1 cellular context compared by ENCODE assay signal in the genomic region with DNA sequence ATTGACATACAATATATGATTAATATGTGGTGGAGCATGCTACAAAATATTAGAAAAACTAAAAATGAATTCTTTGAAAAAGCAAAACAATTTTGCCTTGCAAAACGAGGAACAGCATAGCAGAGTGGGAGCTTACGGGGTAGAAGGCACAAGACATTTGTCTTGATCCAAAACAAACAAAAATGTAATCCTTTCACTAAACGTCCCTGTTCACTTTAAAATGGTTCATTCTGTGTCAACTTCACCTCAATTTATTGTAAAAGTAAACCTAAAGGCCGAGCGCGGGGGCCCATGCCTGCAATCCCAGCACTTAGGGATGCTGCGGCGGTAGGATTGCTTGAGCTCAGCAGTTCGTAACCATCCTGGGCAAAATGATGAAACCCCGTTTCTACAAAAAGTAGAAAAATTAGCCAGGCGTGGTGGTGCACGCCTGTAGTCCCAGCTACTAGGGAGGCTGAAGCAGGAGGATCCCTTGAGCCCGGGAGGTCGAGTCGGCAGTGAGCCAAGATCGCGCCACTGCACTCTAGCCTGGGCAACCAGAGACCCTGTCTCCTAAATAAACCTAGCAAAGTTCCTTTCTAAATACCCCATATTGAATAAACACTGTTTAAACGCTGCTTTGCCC.
TF ChIP-seq lines count a peak whose summit lies in the region.

No MANE protein-coding gene starts in this region.

TF ChIP-seq in GM23338, 12 proteins besides CTCF, POLR2A, EP300 and RAD21 (continued from another document):
- TF ChIP-seq, protein P1, sequence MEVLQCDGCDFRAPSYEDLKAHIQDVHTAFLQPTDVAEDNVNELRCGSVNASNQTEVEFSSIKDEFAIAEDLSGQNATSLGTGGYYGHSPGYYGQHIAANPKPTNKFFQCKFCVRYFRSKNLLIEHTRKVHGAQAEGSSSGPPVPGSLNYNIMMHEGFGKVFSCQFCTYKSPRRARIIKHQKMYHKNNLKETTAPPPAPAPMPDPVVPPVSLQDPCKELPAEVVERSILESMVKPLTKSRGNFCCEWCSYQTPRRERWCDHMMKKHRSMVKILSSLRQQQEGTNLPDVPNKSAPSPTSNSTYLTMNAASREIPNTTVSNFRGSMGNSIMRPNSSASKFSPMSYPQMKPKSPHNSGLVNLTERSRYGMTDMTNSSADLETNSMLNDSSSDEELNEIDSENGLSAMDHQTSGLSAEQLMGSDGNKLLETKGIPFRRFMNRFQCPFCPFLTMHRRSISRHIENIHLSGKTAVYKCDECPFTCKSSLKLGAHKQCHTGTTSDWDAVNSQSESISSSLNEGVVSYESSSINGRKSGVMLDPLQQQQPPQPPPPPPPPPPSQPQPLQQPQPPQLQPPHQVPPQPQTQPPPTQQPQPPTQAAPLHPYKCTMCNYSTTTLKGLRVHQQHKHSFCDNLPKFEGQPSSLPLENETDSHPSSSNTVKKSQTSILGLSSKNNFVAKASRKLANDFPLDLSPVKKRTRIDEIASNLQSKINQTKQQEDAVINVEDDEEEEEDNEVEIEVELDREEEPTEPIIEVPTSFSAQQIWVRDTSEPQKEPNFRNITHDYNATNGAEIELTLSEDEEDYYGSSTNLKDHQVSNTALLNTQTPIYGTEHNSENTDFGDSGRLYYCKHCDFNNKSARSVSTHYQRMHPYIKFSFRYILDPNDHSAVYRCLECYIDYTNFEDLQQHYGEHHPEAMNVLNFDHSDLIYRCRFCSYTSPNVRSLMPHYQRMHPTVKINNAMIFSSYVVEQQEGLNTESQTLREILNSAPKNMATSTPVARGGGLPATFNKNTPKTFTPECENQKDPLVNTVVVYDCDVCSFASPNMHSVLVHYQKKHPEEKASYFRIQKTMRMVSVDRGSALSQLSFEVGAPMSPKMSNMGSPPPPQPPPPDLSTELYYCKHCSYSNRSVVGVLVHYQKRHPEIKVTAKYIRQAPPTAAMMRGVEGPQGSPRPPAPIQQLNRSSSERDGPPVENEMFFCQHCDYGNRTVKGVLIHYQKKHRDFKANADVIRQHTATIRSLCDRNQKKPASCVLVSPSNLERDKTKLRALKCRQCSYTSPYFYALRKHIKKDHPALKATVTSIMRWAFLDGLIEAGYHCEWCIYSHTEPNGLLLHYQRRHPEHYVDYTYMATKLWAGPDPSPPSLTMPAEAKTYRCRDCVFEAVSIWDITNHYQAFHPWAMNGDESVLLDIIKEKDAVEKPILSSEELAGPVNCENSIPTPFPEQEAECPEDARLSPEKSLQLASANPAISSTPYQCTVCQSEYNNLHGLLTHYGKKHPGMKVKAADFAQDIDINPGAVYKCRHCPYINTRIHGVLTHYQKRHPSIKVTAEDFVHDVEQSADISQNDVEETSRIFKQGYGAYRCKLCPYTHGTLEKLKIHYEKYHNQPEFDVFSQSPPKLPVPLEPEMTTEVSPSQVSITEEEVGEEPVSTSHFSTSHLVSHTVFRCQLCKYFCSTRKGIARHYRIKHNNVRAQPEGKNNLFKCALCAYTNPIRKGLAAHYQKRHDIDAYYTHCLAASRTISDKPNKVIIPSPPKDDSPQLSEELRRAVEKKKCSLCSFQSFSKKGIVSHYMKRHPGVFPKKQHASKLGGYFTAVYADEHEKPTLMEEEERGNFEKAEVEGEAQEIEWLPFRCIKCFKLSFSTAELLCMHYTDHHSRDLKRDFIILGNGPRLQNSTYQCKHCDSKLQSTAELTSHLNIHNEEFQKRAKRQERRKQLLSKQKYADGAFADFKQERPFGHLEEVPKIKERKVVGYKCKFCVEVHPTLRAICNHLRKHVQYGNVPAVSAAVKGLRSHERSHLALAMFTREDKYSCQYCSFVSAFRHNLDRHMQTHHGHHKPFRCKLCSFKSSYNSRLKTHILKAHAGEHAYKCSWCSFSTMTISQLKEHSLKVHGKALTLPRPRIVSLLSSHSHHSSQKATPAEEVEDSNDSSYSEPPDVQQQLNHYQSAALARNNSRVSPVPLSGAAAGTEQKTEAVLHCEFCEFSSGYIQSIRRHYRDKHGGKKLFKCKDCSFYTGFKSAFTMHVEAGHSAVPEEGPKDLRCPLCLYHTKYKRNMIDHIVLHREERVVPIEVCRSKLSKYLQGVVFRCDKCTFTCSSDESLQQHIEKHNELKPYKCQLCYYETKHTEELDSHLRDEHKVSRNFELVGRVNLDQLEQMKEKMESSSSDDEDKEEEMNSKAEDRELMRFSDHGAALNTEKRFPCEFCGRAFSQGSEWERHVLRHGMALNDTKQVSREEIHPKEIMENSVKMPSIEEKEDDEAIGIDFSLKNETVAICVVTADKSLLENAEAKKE (CRISPR knock-in tag; IDR thresholded peaks at IDR 0.05): no peak
- TF ChIP-seq ZNF331 (CRISPR knock-in tag; IDR thresholded peaks at IDR 0.05; ENCODE audit: low read depth): no peak
- no peak for TF ChIP-seq POLR2AphosphoS5 (IDR thresholded peaks at IDR 0.05; ENCODE audit: low read depth)
- TF ChIP-seq, protein P2, sequence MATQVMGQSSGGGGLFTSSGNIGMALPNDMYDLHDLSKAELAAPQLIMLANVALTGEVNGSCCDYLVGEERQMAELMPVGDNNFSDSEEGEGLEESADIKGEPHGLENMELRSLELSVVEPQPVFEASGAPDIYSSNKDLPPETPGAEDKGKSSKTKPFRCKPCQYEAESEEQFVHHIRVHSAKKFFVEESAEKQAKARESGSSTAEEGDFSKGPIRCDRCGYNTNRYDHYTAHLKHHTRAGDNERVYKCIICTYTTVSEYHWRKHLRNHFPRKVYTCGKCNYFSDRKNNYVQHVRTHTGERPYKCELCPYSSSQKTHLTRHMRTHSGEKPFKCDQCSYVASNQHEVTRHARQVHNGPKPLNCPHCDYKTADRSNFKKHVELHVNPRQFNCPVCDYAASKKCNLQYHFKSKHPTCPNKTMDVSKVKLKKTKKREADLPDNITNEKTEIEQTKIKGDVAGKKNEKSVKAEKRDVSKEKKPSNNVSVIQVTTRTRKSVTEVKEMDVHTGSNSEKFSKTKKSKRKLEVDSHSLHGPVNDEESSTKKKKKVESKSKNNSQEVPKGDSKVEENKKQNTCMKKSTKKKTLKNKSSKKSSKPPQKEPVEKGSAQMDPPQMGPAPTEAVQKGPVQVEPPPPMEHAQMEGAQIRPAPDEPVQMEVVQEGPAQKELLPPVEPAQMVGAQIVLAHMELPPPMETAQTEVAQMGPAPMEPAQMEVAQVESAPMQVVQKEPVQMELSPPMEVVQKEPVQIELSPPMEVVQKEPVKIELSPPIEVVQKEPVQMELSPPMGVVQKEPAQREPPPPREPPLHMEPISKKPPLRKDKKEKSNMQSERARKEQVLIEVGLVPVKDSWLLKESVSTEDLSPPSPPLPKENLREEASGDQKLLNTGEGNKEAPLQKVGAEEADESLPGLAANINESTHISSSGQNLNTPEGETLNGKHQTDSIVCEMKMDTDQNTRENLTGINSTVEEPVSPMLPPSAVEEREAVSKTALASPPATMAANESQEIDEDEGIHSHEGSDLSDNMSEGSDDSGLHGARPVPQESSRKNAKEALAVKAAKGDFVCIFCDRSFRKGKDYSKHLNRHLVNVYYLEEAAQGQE (IDR thresholded peaks at IDR 0.05; ENCODE audit: unreplicated experiment): no peak
